ENCODE assay signal across 17 cellular contexts in genomic region chr5:37496902-37497445, GRCh38.
DNase-seq lines count a peak whose midpoint lies in the region; FAIRE-seq and TF ChIP-seq lines count a peak whose summit lies in the region.
"Had no signal": no experiment of that assay in that cellular context is flagged by ENCODE, and none has a peak within 500 bp of the region (broad histone marks: within the 10 kb centered on the region; RNA-seq: fewer than 3 reads in every experiment).

No MANE protein-coding gene starts in this region.

- no peak overlapping the region for H4K91ac ChIP-seq in H9 (ENCODE audit: insufficient read length, low read depth, low read length)

- TF ChIP-seq CTCF in 22Rv1 (IDR thresholded peaks at IDR 0.05) (no peak), H9 (conservative IDR thresholded peaks at IDR 0.05) (no peak)

- WGBS in H9 (ENCODE audit: extremely low coverage, insufficient read length, low lambda C conversion rate) = 86% methylated on average over 1 of the region's 3 CpGs

- FAIRE-seq in urothelium cell line (lab: Jason Lieb, UNC) = peak; percentile 53
- FAIRE-seq: GM12878 had no signal

- no peaks in the 10 kb centered on the region for H3K23me2 ChIP-seq in H9 (ENCODE audit: insufficient read length, low read depth, low read length, poor library complexity, severe bottlenecking)

- H3K27me3 ChIP-seq in H9 (ENCODE audit: insufficient read depth, low read length) = no peaks in the 10 kb centered on the region
- H3K27me3 ChIP-seq: BLaER1 treated with 17β-estradiol and CSF1 and Interleukin-3, amounts not matched to agents 10 nM and 100 nM had no signal

- no peak overlapping the region for H2BK5ac ChIP-seq in H9 (ENCODE audit: insufficient read length, low read length)

- no peaks in the 10 kb centered on the region for H3K9me3 Mint-ChIP-seq in H9
- H3K9me3 Mint-ChIP-seq: CD8-positive, alpha-beta T cell; GM23338 had no signal

- no peak overlapping the region for H4K5ac ChIP-seq in H9 (ENCODE audit: insufficient read length, low read depth, low read length)

- H3K4me3 Mint-ChIP-seq in H9 = no peak overlapping the region
- H3K4me3 Mint-ChIP-seq: B cell; CD8-positive, alpha-beta T cell; GM23338 had no signal

- no peak overlapping the region for H3K9ac ChIP-seq in H9 (ENCODE audit: extremely low read depth, insufficient read length, low read length)
- H3K9ac ChIP-seq: BLaER1 treated with 17β-estradiol and CSF1 and Interleukin-3, amounts not matched to agents 10 nM and 100 nM had no signal

- no peak overlapping the region for H3K56ac ChIP-seq in H9 (ENCODE audit: insufficient read length, low read depth, low read length)

- H3K79me1 ChIP-seq in H9 (ENCODE audit: insufficient read depth, low read depth, low read length, poor library complexity, severe bottlenecking) = no peaks in the 10 kb centered on the region

- peaks cover 4 to 9% (median 5%) of the 10 kb centered on the region in 3 experiments; a peak in 6 of 7 replicates for H3K36me3 Mint-ChIP-seq in H9 (ENCODE audit: insufficient read depth in 1 of 3, low read depth in 3 of 3)

- no peak overlapping the region for H2BK12ac ChIP-seq in H9 (ENCODE audit: insufficient read length, low read depth, low read length)

- no peak overlapping the region for H3K4ac ChIP-seq in H9 (ENCODE audit: low read depth, low read length)

- DNase-seq in H9 (no peak), left kidney (ENCODE audit: low read depth, low spot score) (peak; percentile 5), urothelium cell line (ENCODE audit: low spot score) (no peak), GM19240 (ENCODE audit: insufficient read length, low spot score) (no peak), NAMALWA (ENCODE audit: low spot score) (no peak), mesenteric fat pad (ENCODE audit: low spot score) (no peak)
- DNase-seq: Calu3; CD8-positive, alpha-beta T cell; DMS79 treated with DMSO at 0.1 percent for 48 hours; EL; H7; KBM-7 had no signal

- no peak overlapping the region for H2BK20ac ChIP-seq in H9 (ENCODE audit: low read depth, low read length, poor library complexity, severe bottlenecking)

- no peaks in the 10 kb centered on the region for H3K27me3 Mint-ChIP-seq in H9 (ENCODE audit: low read depth)
- H3K27me3 Mint-ChIP-seq: B cell had no signal

- H3K23ac ChIP-seq in H9 (ENCODE audit: insufficient read length, low read depth, low read length) = no peak overlapping the region

- H3K9me3 ChIP-seq in H9 (ENCODE audit: control insufficient read depth, low read depth, low read length) = no peaks in the 10 kb centered on the region

- no peak overlapping the region for H3K4me2 ChIP-seq in H9 (ENCODE audit: insufficient read depth, insufficient read length, low read length)
- H3K4me2 ChIP-seq: BLaER1 treated with 17β-estradiol and CSF1 and Interleukin-3, amounts not matched to agents 10 nM and 100 nM; GM23338 had no signal

- peaks cover 0 to 6% of the 10 kb centered on the region in 2 experiments; a peak in 2 of 4 replicates for H3K4me1 Mint-ChIP-seq in H9
- H3K4me1 Mint-ChIP-seq: B cell, GM23338 had no signal

- H4K20me1 ChIP-seq in H9 (ENCODE audit: control insufficient read depth, insufficient read depth, insufficient read length) = no peaks in the 10 kb centered on the region
- H4K20me1 ChIP-seq: BLaER1 treated with 17β-estradiol and CSF1 and Interleukin-3, amounts not matched to agents 10 nM and 100 nM had no signal

- H2AK5ac ChIP-seq in H9 (ENCODE audit: insufficient read length, low read length) = no peak overlapping the region

- H3K4me1 ChIP-seq in H9 (ENCODE audit: insufficient read depth, low read length) = no peaks in the 10 kb centered on the region
- H3K4me1 ChIP-seq: BLaER1 treated with 17β-estradiol and CSF1 and Interleukin-3, amounts not matched to agents 10 nM and 100 nM had no signal

- H3T11ph ChIP-seq in H9 (ENCODE audit: low read length) = no peak overlapping the region

- H3K14ac ChIP-seq in H9 (ENCODE audit: insufficient read depth, low read length) = no peak overlapping the region

- H3K27ac Mint-ChIP-seq in H9 = no peak overlapping the region
- H3K27ac Mint-ChIP-seq: B cell; CD8-positive, alpha-beta T cell; GM23338 had no signal

- no peak overlapping the region for H2BK120ac ChIP-seq in H9 (ENCODE audit: low read depth, low read length, poor library complexity, severe bottlenecking)

- no peak overlapping the region for H3K18ac ChIP-seq in H9 (ENCODE audit: insufficient read length, low read depth, low read length)

- no peak overlapping the region for H2AFZ ChIP-seq in H9 (ENCODE audit: low read length)
- H2AFZ ChIP-seq: GM23338 had no signal

- H3K27ac ChIP-seq in 22Rv1 = peak overlapping the region; percentile 87
- no peak overlapping the region for H3K27ac ChIP-seq in H9 (ENCODE audit: insufficient read length, low read depth, low read length)
- H3K27ac ChIP-seq: BLaER1 treated with 17β-estradiol and CSF1 and Interleukin-3, amounts not matched to agents 10 nM and 100 nM had no signal

- H4K8ac ChIP-seq in H9 (replicated peaks; ENCODE audit: insufficient read length, low read depth, low read length) = peak overlapping the region; percentile 55

- H3K79me2 ChIP-seq in H9 (ENCODE audit: insufficient read depth, low read length) = no peaks in the 10 kb centered on the region

- no peak overlapping the region for H2BK15ac ChIP-seq in H9 (ENCODE audit: low read depth, low read length)
